Comparison of ENCODE assay signal across 8 cellular contexts in the genomic region with DNA sequence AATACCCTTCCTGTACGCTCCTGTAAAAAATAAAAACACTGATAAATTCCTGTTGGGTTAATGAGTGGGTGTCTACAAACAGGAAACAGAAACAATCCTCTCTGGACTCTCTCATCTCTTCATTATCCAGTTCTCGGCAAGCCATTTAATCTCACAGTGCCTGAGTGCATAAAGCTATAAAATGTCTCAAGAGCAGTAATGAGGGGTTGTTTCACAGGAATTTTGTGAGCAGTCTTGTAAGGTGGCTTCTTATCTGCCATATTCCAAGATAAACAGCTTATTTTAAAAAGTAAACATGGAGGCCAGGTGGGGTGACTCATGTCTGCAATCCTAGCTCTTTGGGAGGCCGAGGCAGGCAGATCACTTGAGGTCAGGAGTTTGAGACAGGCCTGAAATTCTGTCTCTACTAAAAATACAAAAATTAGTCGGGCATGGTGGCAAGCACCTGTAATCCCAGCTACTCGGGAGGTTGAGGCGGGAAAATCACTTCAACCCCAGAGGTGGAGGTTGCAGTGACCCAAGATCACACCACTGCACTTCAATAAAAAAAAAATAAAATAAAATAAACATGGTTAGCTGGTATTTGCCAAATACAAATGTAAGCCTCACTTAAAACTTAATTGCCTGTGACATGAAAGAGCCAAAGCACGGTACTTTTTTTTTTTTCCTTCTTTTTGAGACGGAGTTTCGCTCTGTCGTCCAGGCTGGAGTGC. TPM values are rescaled to one million over a fixed set of nuclear protein-coding genes. Genes with fewer than 3 reads are reported as not detected.
DNase-seq lines count a peak whose midpoint lies in the region; ATAC-seq and TF ChIP-seq lines count a peak whose summit lies in the region.

No MANE protein-coding gene starts in this region.

- peaks cover 3% of the 10 kb centered on the region; the same call in 1 of the 2 replicates for H3K36me3 ChIP-seq in SJCRH30
- H3K36me3 ChIP-seq in hepatocyte (replicated peaks; ENCODE audit: insufficient read depth, low read depth), result no peaks in the 10 kb centered on the region
- peaks cover 25% of the 10 kb centered on the region for H3K36me3 ChIP-seq in suprapubic skin

- no peak overlapping the region for H3K27ac Mint-ChIP-seq in stimulated activated memory B cell treated with anti-CD40 and anti-IgM and Interleukin-4, amounts not matched to agents 10 μg/mL and 1 μg/mL and 100 μg/mL, for 72 hours

- DNase-seq in NCI-H1092 treated with DMSO at 0.1 percent for 48 hours (lab: John Stamatoyannopoulos, UW) (peak; percentile 19), NCI-H1092 (lab: John Stamatoyannopoulos, UW) (no peak), SJCRH30 (peak; percentile 29 to 37), hepatocyte (ENCODE audit: low spot score) (peak; percentile 68), suprapubic skin (ENCODE audit: low spot score in 2 of 2) (no peak), caudate nucleus (lab: John Stamatoyannopoulos, UW) (no peak), NCI-H187 (lab: John Stamatoyannopoulos, UW) (no peak)

- H3K27me3 ChIP-seq in SJCRH30 (no peaks in the 10 kb centered on the region), hepatocyte (no peaks in the 10 kb centered on the region), suprapubic skin (no peaks in the 10 kb centered on the region)

- peak overlapping the region; percentile 49 for H3K4me2 ChIP-seq in hepatocyte

- TF ChIP-seq CTCF in hepatocyte (IDR thresholded peaks at IDR 0.05; ENCODE audit: poor library complexity) (no peak), suprapubic skin (IDR thresholded peaks at IDR 0.05) (no peak)

- no peaks in the 10 kb centered on the region for H3K27me3 Mint-ChIP-seq in stimulated activated memory B cell treated with anti-CD40 and anti-IgM and Interleukin-4, amounts not matched to agents 10 μg/mL and 1 μg/mL and 100 μg/mL, for 72 hours

- H3K27ac ChIP-seq in SJCRH30, result peak overlapping the region; percentile 82
- peak overlapping the region; percentile 83 for H3K27ac ChIP-seq in hepatocyte
- peak overlapping the region; percentile 68 for H3K27ac ChIP-seq in suprapubic skin
- H3K27ac ChIP-seq in caudate nucleus (ENCODE audit: low read depth, low read length), result no peak overlapping the region

- H4K20me1 ChIP-seq in hepatocyte (ENCODE audit: insufficient read depth, poor library complexity, severe bottlenecking), result no peaks in the 10 kb centered on the region

- TF ChIP-seq POLR2A in suprapubic skin (IDR thresholded peaks at IDR 0.05), result no peak

- 43% methylated on average over 10 of the region's 10 CpGs for WGBS in hepatocyte (ENCODE audit: low lambda C conversion rate, missing lambda C conversion rate)
- WGBS in suprapubic skin, result 63% methylated on average over 10 of the region's 10 CpGs

- H3K36me3 Mint-ChIP-seq in stimulated activated memory B cell treated with anti-CD40 and anti-IgM and Interleukin-4, amounts not matched to agents 10 μg/mL and 1 μg/mL and 100 μg/mL, for 72 hours, result peaks cover 50% of the 10 kb centered on the region

- H3K9me3 Mint-ChIP-seq in stimulated activated memory B cell treated with anti-CD40 and anti-IgM and Interleukin-4, amounts not matched to agents 10 μg/mL and 1 μg/mL and 100 μg/mL, for 72 hours, result no peaks in the 10 kb centered on the region

- H3K79me2 ChIP-seq in hepatocyte, result peaks cover 53% of the 10 kb centered on the region

- no peak overlapping the region for H3K4me3 Mint-ChIP-seq in stimulated activated memory B cell treated with anti-CD40 and anti-IgM and Interleukin-4, amounts not matched to agents 10 μg/mL and 1 μg/mL and 100 μg/mL, for 72 hours

- H3K4me1 ChIP-seq in SJCRH30 (peaks cover 31% of the 10 kb centered on the region), hepatocyte (ENCODE audit: insufficient read depth) (peaks cover 19% of the 10 kb centered on the region), suprapubic skin (peaks cover 30% of the 10 kb centered on the region)

- H3K4me3 ChIP-seq in SJCRH30 (no peak overlapping the region), hepatocyte (no peak overlapping the region), suprapubic skin (no peak overlapping the region)

- no peak for ATAC-seq in stimulated activated memory B cell treated with anti-CD40 and anti-IgM and Interleukin-4, amounts not matched to agents 10 μg/mL and 1 μg/mL and 100 μg/mL, for 72 hours

- H3K9me3 ChIP-seq in SJCRH30 (replicated peaks), result no peaks in the 10 kb centered on the region
- no peaks in the 10 kb centered on the region for H3K9me3 ChIP-seq in hepatocyte (ENCODE audit: low read depth)
- H3K9me3 ChIP-seq in suprapubic skin, result no peaks in the 10 kb centered on the region

- TF ChIP-seq EP300 in suprapubic skin (IDR thresholded peaks at IDR 0.05), result no peak

- H3K4me1 Mint-ChIP-seq in stimulated activated memory B cell treated with anti-CD40 and anti-IgM and Interleukin-4, amounts not matched to agents 10 μg/mL and 1 μg/mL and 100 μg/mL, for 72 hours, result peaks cover 11% of the 10 kb centered on the region

- H3K9me2 ChIP-seq in hepatocyte (replicated peaks; ENCODE audit: insufficient read depth), result no peaks in the 10 kb centered on the region

- no peak overlapping the region for H2AFZ ChIP-seq in hepatocyte

RNA-seq across cellular contexts. Expression of a gene that starts 54.0 kb away (rescaled TPM):
- total RNA-seq in SJCRH30 (2014; rRNA removed; shearing (Covaris generic)), result 17.2 and 18.0 TPM in 2 replicates
- total RNA-seq in hepatocyte (45.2 and 51.5 TPM in 2 replicates), suprapubic skin (100 to 1,000 TPM; 107 to 170 (median 149) TPM)
- polyA plus RNA-seq in hepatocyte, result 36.9 and 38.0 TPM in 2 replicates

Comparison
In these comparisons a context has a peak if more than half of its experiments do, and no peak if none do; other contexts are left out.
1. DNase-seq: peak in NCI-H1092 treated with DMSO at 0.1 percent for 48 hours (single experiment), SJCRH30 (2 of 2) and hepatocyte (single experiment); none in NCI-H1092 (single experiment), suprapubic skin (0 of 2), caudate nucleus (0 of 61) and NCI-H187 (0 of 2).